In genomic region chr4:28310926-28311325, GRCh38 we compare ENCODE assay signal across 23 cellular contexts.
"Had no signal": no experiment of that assay in that cellular context is flagged by ENCODE, and none has a peak within 500 bp of the region (broad histone marks: within the 10 kb centered on the region; RNA-seq: fewer than 3 reads in every experiment).

No MANE protein-coding gene starts in this region.

- FAIRE-seq: small intestine, urothelium cell line had no signal

- H3K27ac ChIP-seq: coronary artery, lower lobe of right lung, ovary, right lobe of liver, thoracic aorta, tibial nerve, upper lobe of left lung had no signal

- H3K36me3 Mint-ChIP-seq: memory B cell; natural killer cell; stimulated activated naive B cell treated with anti-CD40 and anti-IgM and Interleukin-4, amounts not matched to agents 10 μg/mL and 1 μg/mL and 100 μg/mL, for 72 hours had no signal

- H3K36me3 ChIP-seq: lower lobe of right lung, ovary, right lobe of liver, thoracic aorta, tibial nerve, upper lobe of left lung had no signal

- DNase-seq: effector memory CD8-positive, alpha-beta T cell; foreskin melanocyte; hypothalamus; kidney glomerular epithelial cell; left ventricle myocardium superior; lower lobe of right lung; natural killer cell; occipital lobe; ovary; retina; right lobe of liver; small intestine; stimulated activated CD4-positive, alpha-beta T cell treated with anti-CD3 and anti-CD28 coated beads, Interleukin-15, amount 100 ng/mL, for 24 hours; stimulated activated CD4-positive, alpha-beta T cell treated with anti-CD3 and anti-CD28 coated beads, Interleukin-2, amount 100 ng/mL, for 48 hours; stimulated activated naive B cell treated with anti-CD40 and anti-IgM and Interleukin-4, amounts not matched to agents 10 μg/mL and 1 μg/mL and 100 μg/mL, for 72 hours; upper lobe of left lung had no signal

- H3K4me3 Mint-ChIP-seq: effector memory CD8-positive, alpha-beta T cell; memory B cell; natural killer cell; stimulated activated naive B cell treated with anti-CD40 and anti-IgM and Interleukin-4, amounts not matched to agents 10 μg/mL and 1 μg/mL and 100 μg/mL, for 72 hours; stimulated activated naive CD8-positive, alpha-beta T cell treated with anti-CD3 and anti-CD28 coated beads, Interleukin-15, Interleukin-2, amounts not matched to agents 100 ng/mL and 50 ng/mL, for 24 hours had no signal

- H3K27me3 Mint-ChIP-seq: effector memory CD8-positive, alpha-beta T cell; memory B cell; stimulated activated naive B cell treated with anti-CD40 and anti-IgM and Interleukin-4, amounts not matched to agents 10 μg/mL and 1 μg/mL and 100 μg/mL, for 72 hours; stimulated activated naive CD8-positive, alpha-beta T cell treated with anti-CD3 and anti-CD28 coated beads, Interleukin-15, Interleukin-2, amounts not matched to agents 100 ng/mL and 50 ng/mL, for 24 hours had no signal

- H3K27ac Mint-ChIP-seq: effector memory CD8-positive, alpha-beta T cell; memory B cell; natural killer cell; stimulated activated naive B cell treated with anti-CD40 and anti-IgM and Interleukin-4, amounts not matched to agents 10 μg/mL and 1 μg/mL and 100 μg/mL, for 72 hours; stimulated activated naive CD8-positive, alpha-beta T cell treated with anti-CD3 and anti-CD28 coated beads, Interleukin-15, Interleukin-2, amounts not matched to agents 100 ng/mL and 50 ng/mL, for 24 hours had no signal

- H3K27me3 ChIP-seq: ovary, right lobe of liver, tibial nerve, upper lobe of left lung had no signal

- H3K9me3 ChIP-seq: lower lobe of right lung, ovary, right lobe of liver, thoracic aorta, upper lobe of left lung had no signal

- H3K4me3 ChIP-seq: coronary artery, lower lobe of right lung, ovary, right lobe of liver, thoracic aorta, tibial nerve, upper lobe of left lung had no signal

- H3K4me1 Mint-ChIP-seq: memory B cell; natural killer cell; stimulated activated naive B cell treated with anti-CD40 and anti-IgM and Interleukin-4, amounts not matched to agents 10 μg/mL and 1 μg/mL and 100 μg/mL, for 72 hours had no signal

- H3K4me1 ChIP-seq: lower lobe of right lung, tibial nerve, upper lobe of left lung had no signal

- ATAC-seq: effector memory CD8-positive, alpha-beta T cell; esophagus mucosa; left ventricle myocardium superior; lower lobe of right lung; natural killer cell; right lobe of liver; stimulated activated naive B cell treated with anti-CD40 and anti-IgM and Interleukin-4, amounts not matched to agents 10 μg/mL and 1 μg/mL and 100 μg/mL, for 72 hours had no signal
